8 cellular contexts compared by ENCODE assay signal in genomic region chr9:89177401-89178161, GRCh38. TPM values are rescaled to one million over a fixed set of nuclear protein-coding genes. Genes with fewer than 3 reads are reported as not detected.
DNase-seq lines count a peak whose midpoint lies in the region; ATAC-seq and TF ChIP-seq lines count a peak whose summit lies in the region.

No MANE protein-coding gene starts in this region.

- intact Hi-C loops in sigmoid colon (cut with DNase I) = loop anchor here (5.0 kb wide), 1 partner anchor 40 kb away; no protein-coding TSS in a partner anchor

- H3K9me3 ChIP-seq in ES-I3 (ENCODE audit: control insufficient read depth, insufficient read depth, low read length) (no peaks in the 10 kb centered on the region), iPS DF 6.9 (ENCODE audit: control insufficient read depth, insufficient read depth, low read length) (no peaks in the 10 kb centered on the region), sigmoid colon (no peaks in the 10 kb centered on the region)

- H3K9ac ChIP-seq in ES-I3 (ENCODE audit: low read depth, low read length) = peak overlapping the region; percentile 65

- no peak for TF ChIP-seq EP300 in sigmoid colon (IDR thresholded peaks at IDR 0.05)

- no CpG with 5 or more reads among the region's 59 CpGs for WGBS in iPS DF 6.9 (ENCODE audit: insufficient coverage, insufficient read length)
- 3 to 4% methylated on average over 59 of the region's 59 CpGs for WGBS in sigmoid colon, 2 donors

- DNase-seq in iPS DF 6.9 (ENCODE audit: low read depth, low spot score) (no peak), sigmoid colon (no peak), GM19238 (ENCODE audit: insufficient read length, low spot score) (no peak), SW480 (ENCODE audit: low spot score) (no peak)
- no peak for DNase-seq in stimulated activated naive CD4-positive, alpha-beta T cell treated with Interleukin-2 at 50 U/mL for 16 hours (lab: John Stamatoyannopoulos, UW)

- H3K36me3 ChIP-seq in ES-I3 (ENCODE audit: insufficient read depth, low read length) (no peaks in the 10 kb centered on the region), iPS DF 6.9 (ENCODE audit: control insufficient read depth, insufficient read depth, low read length) (no peaks in the 10 kb centered on the region), sigmoid colon (no peaks in the 10 kb centered on the region)

- H3K27ac ChIP-seq in iPS DF 6.9 (ENCODE audit: low read length) = no peak overlapping the region
- peak overlapping the region in 3 of 4 donors; percentile 25 to 43 (median 28) for H3K27ac ChIP-seq in sigmoid colon

- peaks cover 25% of the 10 kb centered on the region for H3K4me1 ChIP-seq in ES-I3 (ENCODE audit: insufficient read depth, low read length)
- H3K4me1 ChIP-seq in iPS DF 6.9 (ENCODE audit: control insufficient read depth, insufficient read depth, low read length) = no peaks in the 10 kb centered on the region; the same call in 1 of the 2 replicates
- peaks cover 0 to 41% (median 36%) of the 10 kb centered on the region in 4 donors for H3K4me1 ChIP-seq in sigmoid colon

- peak overlapping the region; percentile 76 for H3K4me3 ChIP-seq in WI38 (ENCODE audit: low read depth, low read length)
- H3K4me3 ChIP-seq in iPS DF 6.9 (ENCODE audit: low read length) = peak overlapping the region; percentile 46; the same call in 1 of the 2 replicates
- H3K4me3 ChIP-seq in sigmoid colon = peak overlapping the region; percentile 10 to 48 (median 40)

- no peak for TF ChIP-seq CTCF in WI38 (IDR thresholded peaks at IDR 0.05; ENCODE audit: low read depth, low read length)
- no peak for TF ChIP-seq CTCF in sigmoid colon (IDR thresholded peaks at IDR 0.05)

- H3K27me3 ChIP-seq in iPS DF 6.9 (ENCODE audit: control insufficient read depth, insufficient read depth, low read length) (peaks cover 9% of the 10 kb centered on the region), sigmoid colon (peaks cover 33 to 67% (median 36%) of the 10 kb centered on the region in 3 donors)

- no peak for TF ChIP-seq POLR2A in sigmoid colon (IDR thresholded peaks at IDR 0.05)

- no peak for ATAC-seq in HG02588 (IDR thresholded peaks at IDR 0.05; ENCODE audit: unreplicated experiment)

RNA-seq across cellular contexts. Expression of gene SHC3, which starts 1.0 kb away (rescaled TPM):
- total RNA-seq in sigmoid colon = 10 to 100 TPM in 1 of 4 donors, 1 to 10 TPM in 2, under 1 TPM in 1; 0.68 to 14.7 (median 3.5) TPM
- polyA plus RNA-seq in sigmoid colon = 1 to 10 TPM in 1 of 3 donors, under 1 TPM in 1, not detected in 1; 0.32 to 1.8 TPM
